ENCODE assay signal across 11 cellular contexts in genomic region chr2:88667219-88667618, GRCh38.
"Had no signal": no experiment of that assay in that cellular context is flagged by ENCODE, and none has a peak within 500 bp of the region (broad histone marks: within the 10 kb centered on the region; RNA-seq: fewer than 3 reads in every experiment).

No MANE protein-coding gene starts in this region.

- H3K4me3 Mint-ChIP-seq: activated naive CD4-positive, alpha-beta T cell treated with anti-CD3 and anti-CD28 coated beads, Interleukin-2, amount 50 U/mL, for 24 hours; brain; neural crest cell had no signal

- DNase-seq: activated CD4-positive, alpha-beta T cell treated with anti-CD3 and anti-CD28 coated beads for 4 hours; dermis blood vessel endothelial cell; erythroblast; hippocampal formation; kidney glomerular epithelial cell; stimulated activated CD4-positive, alpha-beta T cell treated with anti-CD3 and anti-CD28 coated beads, Interleukin-12 subunit alpha, Interleukin-12 subunit beta, amount 100 ng/mL, for 4 hours; stimulated activated CD8-positive, alpha-beta memory T cell treated with anti-CD3 and anti-CD28 coated beads, Interleukin-4, amount 100 ng/mL, for 48 hours; WERI-Rb-1 had no signal

- H3K27me3 Mint-ChIP-seq: activated naive CD4-positive, alpha-beta T cell treated with anti-CD3 and anti-CD28 coated beads, Interleukin-2, amount 50 U/mL, for 24 hours; brain had no signal

- H3K9me3 Mint-ChIP-seq: activated naive CD4-positive, alpha-beta T cell treated with anti-CD3 and anti-CD28 coated beads, Interleukin-2, amount 50 U/mL, for 24 hours; neural crest cell had no signal

- H3K27ac Mint-ChIP-seq: activated naive CD4-positive, alpha-beta T cell treated with anti-CD3 and anti-CD28 coated beads, Interleukin-2, amount 50 U/mL, for 24 hours; brain had no signal

- H3K36me3 ChIP-seq: WERI-Rb-1 had no signal

- H3K27ac ChIP-seq: WERI-Rb-1 had no signal

- H3K36me3 Mint-ChIP-seq: activated naive CD4-positive, alpha-beta T cell treated with anti-CD3 and anti-CD28 coated beads, Interleukin-2, amount 50 U/mL, for 24 hours; brain had no signal

- H3K4me1 Mint-ChIP-seq: activated naive CD4-positive, alpha-beta T cell treated with anti-CD3 and anti-CD28 coated beads, Interleukin-2, amount 50 U/mL, for 24 hours; brain; neural crest cell had no signal
